Comparison of ENCODE assay signal across 9 cellular contexts in the genomic region with DNA sequence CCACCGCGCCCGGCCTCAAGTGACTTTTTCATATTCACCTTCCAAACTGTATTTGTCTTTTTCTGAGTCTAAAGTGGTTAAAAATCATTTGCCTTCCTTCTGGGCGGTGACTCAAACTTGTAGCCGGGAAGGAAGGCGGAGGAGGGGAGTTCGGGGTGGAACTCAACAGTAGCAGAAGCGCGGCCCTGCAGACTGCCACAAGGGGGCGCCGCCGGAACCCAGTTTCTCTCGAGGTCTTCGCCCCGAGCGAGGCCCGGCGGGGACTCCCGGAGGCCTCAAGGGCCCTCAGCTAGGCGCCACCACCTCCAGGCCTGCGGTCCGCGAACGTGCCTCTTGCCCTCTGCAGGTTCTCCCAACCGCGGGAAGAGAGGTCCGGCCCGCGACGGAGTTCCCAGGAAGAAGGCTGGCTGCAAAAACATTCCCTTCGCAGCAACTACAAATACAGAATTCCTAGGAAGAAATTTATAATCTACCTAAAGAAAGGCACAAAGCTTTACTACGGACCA. TPM values are rescaled to one million over a fixed set of nuclear protein-coding genes. Genes with fewer than 3 reads are reported as not detected.
DNase-seq lines count a peak whose midpoint lies in the region; ATAC-seq, FAIRE-seq and TF ChIP-seq lines count a peak whose summit lies in the region.
"Had no signal": no experiment of that assay in that cellular context is flagged by ENCODE, and none has a peak within 500 bp of the region (broad histone marks: within the 10 kb centered on the region; RNA-seq: fewer than 3 reads in every experiment).

No MANE protein-coding gene starts in this region.

- no peak overlapping the region for H2BK15ac ChIP-seq in H9 (ENCODE audit: low read depth, low read length)

- no peaks in the 10 kb centered on the region for H3K23me2 ChIP-seq in H9 (ENCODE audit: insufficient read length, low read depth, low read length, poor library complexity, severe bottlenecking)

- no peak overlapping the region for H3K4me3 ChIP-seq in GM12865 (ENCODE audit: low read depth, low read length)
- H3K4me3 ChIP-seq in WERI-Rb-1 (ENCODE audit: low read depth, low read length): no peak overlapping the region
- H3K4me3 ChIP-seq in keratinocyte (ENCODE audit: control insufficient read depth in 2 of 3, extremely low read depth in 1 of 3, insufficient read depth in 2 of 3, low read depth in 1 of 3, low read length in 3 of 3): no peak overlapping the region
- H3K4me3 ChIP-seq: skin epidermis had no signal

- no peak overlapping the region for H2BK120ac ChIP-seq in H9 (ENCODE audit: low read depth, low read length, poor library complexity, severe bottlenecking)

- dilution Hi-C loops in keratinocyte (cut with MboI; ENCODE audit: extremely low pct_ligation_motif_present, low sequenced_read_pairs): no loop called here

- no peak overlapping the region for H3K14ac ChIP-seq in H9 (ENCODE audit: insufficient read depth, low read length)

- POLR2A ChIA-PET in MCF 10A (lab: Yijun Ruan, JAX): no interaction called here

- H4K20me1 ChIP-seq in H9 (ENCODE audit: control insufficient read depth, insufficient read depth, insufficient read length) (no peaks in the 10 kb centered on the region), keratinocyte (ENCODE audit: control insufficient read depth, extremely low read depth, insufficient read depth, low read length) (no peaks in the 10 kb centered on the region)

- no peak overlapping the region for H2AK5ac ChIP-seq in H9 (ENCODE audit: insufficient read length, low read length)

- H3K79me2 ChIP-seq in H9 (ENCODE audit: insufficient read depth, low read length) (no peaks in the 10 kb centered on the region), keratinocyte (ENCODE audit: control insufficient read depth, insufficient read depth, low read length) (no peaks in the 10 kb centered on the region)

- H3K4me2 ChIP-seq in H9 (ENCODE audit: insufficient read depth, insufficient read length, low read length) (no peak overlapping the region), keratinocyte (ENCODE audit: control insufficient read depth, extremely low read depth, insufficient read depth, low read depth, low read length) (peak overlapping the region; percentile 35)

- H3K9me3 ChIP-seq in H9 (ENCODE audit: control insufficient read depth, low read depth, low read length) (no peaks in the 10 kb centered on the region), WERI-Rb-1 (ENCODE audit: severe bottlenecking) (peaks cover 6% of the 10 kb centered on the region), keratinocyte (ENCODE audit: control insufficient read depth, low read depth, low read length) (no peaks in the 10 kb centered on the region)

- H3K36me3 ChIP-seq in WERI-Rb-1: no peaks in the 10 kb centered on the region
- H3K36me3 ChIP-seq in keratinocyte (ENCODE audit: control insufficient read depth in 2 of 2, extremely low read depth in 1 of 2, insufficient read depth in 2 of 2, low read length in 2 of 2): no peaks in the 10 kb centered on the region

- no peak for FAIRE-seq in keratinocyte (lab: Jason Lieb, UNC)

- WGBS in H9 (ENCODE audit: extremely low coverage, insufficient read length, low lambda C conversion rate): no CpG with 5 or more reads among the region's 32 CpGs

- CTCF ChIA-PET in MCF 10A (lab: Yijun Ruan, JAX): interaction anchor here (0.6 to 1.3 kb wide), 6 partner anchors 13 to 210 kb away, joined by 3 to 7 read pairs (median 4); a partner anchor contains a TSS

- no peaks in the 10 kb centered on the region for H3K79me1 ChIP-seq in H9 (ENCODE audit: insufficient read depth, low read depth, low read length, poor library complexity, severe bottlenecking)

- H3K27me3 ChIP-seq in H9 (ENCODE audit: insufficient read depth, low read length) (no peaks in the 10 kb centered on the region), WERI-Rb-1 (ENCODE audit: insufficient read depth, low read depth, severe bottlenecking) (no peaks in the 10 kb centered on the region), keratinocyte (ENCODE audit: control insufficient read depth, extremely low read depth, insufficient read depth, low read length) (peaks cover 6% of the 10 kb centered on the region)

- no peak overlapping the region for H3K56ac ChIP-seq in H9 (ENCODE audit: insufficient read length, low read depth, low read length)

- H2BK5ac ChIP-seq in H9 (ENCODE audit: insufficient read length, low read length): no peak overlapping the region

- H3T11ph ChIP-seq in H9 (ENCODE audit: low read length): no peak overlapping the region

- peak; percentile 91 for DNase-seq in GM12865 (ENCODE audit: low read depth)
- peak; percentile 96 for DNase-seq in H9
- DNase-seq in NAMALWA (ENCODE audit: low spot score): peak; percentile 81
- DNase-seq in WERI-Rb-1: peak; percentile 94
- peak; percentile 78 for DNase-seq in MCF 10A (ENCODE audit: unreplicated experiment)
- DNase-seq in keratinocyte (ENCODE audit: low read depth, low spot score): peak; percentile 13
- peak; percentile 86 to 92 for DNase-seq in stimulated activated CD4-positive, alpha-beta T cell treated with anti-CD3 and anti-CD28 coated beads, Interleukin-15, amount 100 ng/mL, for 48 hours (ENCODE audit: low read depth in 2 of 2)

- no peak overlapping the region for H3K4me3 Mint-ChIP-seq in H9
- no peak overlapping the region for H3K4me3 Mint-ChIP-seq in MCF 10A (ENCODE audit: unreplicated experiment)

- H3K27me3 Mint-ChIP-seq in H9 (ENCODE audit: low read depth) (peaks cover 33% of the 10 kb centered on the region), MCF 10A (ENCODE audit: insufficient read depth, unreplicated experiment) (peaks cover 32% of the 10 kb centered on the region)

- H3K27ac ChIP-seq in H9 (ENCODE audit: insufficient read length, low read depth, low read length): no peak overlapping the region
- H3K27ac ChIP-seq in WERI-Rb-1: 0 out of 2 replicates have a peak overlapping the region, but pooled peaks have one; percentile 29
- H3K27ac ChIP-seq in keratinocyte (ENCODE audit: control insufficient read depth, insufficient read depth, low read length): no peak overlapping the region
- H3K27ac ChIP-seq: skin epidermis had no signal

- no peak overlapping the region for H4K91ac ChIP-seq in H9 (ENCODE audit: insufficient read length, low read depth, low read length)

- H3K9ac ChIP-seq in H9 (ENCODE audit: extremely low read depth, insufficient read length, low read length) (no peak overlapping the region), keratinocyte (ENCODE audit: control insufficient read depth, extremely low read depth, insufficient read depth, low read length) (no peak overlapping the region)

- H3K4ac ChIP-seq in H9 (ENCODE audit: low read depth, low read length): no peak overlapping the region

- no peak overlapping the region for H4K5ac ChIP-seq in H9 (ENCODE audit: insufficient read length, low read depth, low read length)

- no peak overlapping the region for H3K23ac ChIP-seq in H9 (ENCODE audit: insufficient read length, low read depth, low read length)

- peak; percentile 94 for TF ChIP-seq CTCF in GM12865 (IDR thresholded peaks at IDR 0.05; ENCODE audit: insufficient read depth, low read depth, low read length, missing control alignments)
- peak; percentile 99 for TF ChIP-seq CTCF in H9 (conservative IDR thresholded peaks at IDR 0.05)
- peak; percentile 88 for TF ChIP-seq CTCF in WERI-Rb-1 (IDR thresholded peaks at IDR 0.05; ENCODE audit: low read depth, low read length)
- TF ChIP-seq CTCF in MCF 10A (IDR thresholded peaks at IDR 0.05; ENCODE audit: unreplicated experiment): peak; percentile 65
- peak; percentile 62 to 96 (median 62) for TF ChIP-seq CTCF in keratinocyte (optimal IDR thresholded peaks at IDR 0.05 in 1 of 3, IDR thresholded peaks at IDR 0.05 in 1 of 3, conservative IDR thresholded peaks at IDR 0.05 in 1 of 3; ENCODE audit: extremely low read depth in 1 of 3, insufficient read depth in 2 of 3, low read length in 3 of 3)

- no peak overlapping the region for H4K8ac ChIP-seq in H9 (replicated peaks; ENCODE audit: insufficient read length, low read depth, low read length)

- no peak overlapping the region for H3K18ac ChIP-seq in H9 (ENCODE audit: insufficient read length, low read depth, low read length)

- H2BK12ac ChIP-seq in H9 (ENCODE audit: insufficient read length, low read depth, low read length): no peak overlapping the region

- H3K27ac Mint-ChIP-seq in H9 (no peak overlapping the region), MCF 10A (ENCODE audit: low read depth, unreplicated experiment) (no peak overlapping the region)

- no peak overlapping the region for H2AFZ ChIP-seq in H9 (ENCODE audit: low read length)
- no peak overlapping the region for H2AFZ ChIP-seq in keratinocyte (ENCODE audit: control insufficient read depth, low read length)

- H3K36me3 Mint-ChIP-seq in H9 (ENCODE audit: insufficient read depth in 1 of 3, low read depth in 3 of 3): peaks cover 0 to 5% (median 0%) of the 10 kb centered on the region in 3 experiments; a peak in 2 of 7 replicates
- H3K36me3 Mint-ChIP-seq in MCF 10A (ENCODE audit: insufficient read depth, unreplicated experiment): peaks cover 5% of the 10 kb centered on the region

- intact Hi-C loops in MCF 10A (cut with micrococcal nuclease): loop anchor here (1.0 kb wide), 1 partner anchor 139 kb away; no protein-coding TSS in a partner anchor

- ATAC-seq in HG03095 (IDR thresholded peaks at IDR 0.05; ENCODE audit: unreplicated experiment): no peak

- H3K9me1 ChIP-seq in keratinocyte (ENCODE audit: control insufficient read depth, extremely low read depth, insufficient read depth, low read length): no peaks in the 10 kb centered on the region

- H3K4me1 ChIP-seq in H9 (ENCODE audit: insufficient read depth, low read length) (no peaks in the 10 kb centered on the region; the same call in 1 of the 2 replicates), keratinocyte (ENCODE audit: control insufficient read depth, extremely low read depth, insufficient read depth, low read length) (no peaks in the 10 kb centered on the region)

- no peak overlapping the region for H2BK20ac ChIP-seq in H9 (ENCODE audit: low read depth, low read length, poor library complexity, severe bottlenecking)

- peaks cover 19 to 29% of the 10 kb centered on the region in 2 experiments for H3K4me1 Mint-ChIP-seq in H9
- H3K4me1 Mint-ChIP-seq in MCF 10A (ENCODE audit: insufficient read depth, unreplicated experiment): peaks cover 11% of the 10 kb centered on the region

- peaks cover 10% of the 10 kb centered on the region in 2 experiments for H3K9me3 Mint-ChIP-seq in H9
- H3K9me3 Mint-ChIP-seq in MCF 10A (ENCODE audit: unreplicated experiment): no peaks in the 10 kb centered on the region

- no TSS peak for BruUV-seq in MCF 10A (replicated peaks; lab: Mats Ljungman, UMichigan)

RNA-seq across cellular contexts. Expression of a gene that starts 16.8 kb away (rescaled TPM):
- total RNA-seq in H9 (2021) (297 and 302 TPM in 2 replicates), MCF 10A (2022) (20.4 and 21.9 TPM in 2 replicates)
- polyA plus RNA-seq in keratinocyte: 46.1 to 78.2 TPM (median 55.0 TPM) in 3 replicates
- polyA plus RNA-seq in keratinocyte (2011; ENCODE audit: low read depth): 0.76 TPM
- 45.0 and 59.6 TPM in 2 replicates for polyA plus RNA-seq in keratinocyte (2011; cell fraction: cytosol; rRNA removed)
- polyA plus RNA-seq in keratinocyte (2011; cell fraction: nucleus; rRNA removed): 48.8 and 62.6 TPM in 2 replicates
- polyA plus RNA-seq in keratinocyte (2012; ENCODE audit: low replicate concordance): 6.3 and 40.2 TPM in 2 replicates
- 70.4 to 144 TPM (median 97.2 TPM) in 3 replicates for polyA minus RNA-seq in keratinocyte
- 56.4 TPM for polyA minus RNA-seq in keratinocyte (2011; cell fraction: cytosol; rRNA and poly(A)+ RNA removed)
- 30.4 and 38.4 TPM in 2 replicates for polyA minus RNA-seq in keratinocyte (2011; cell fraction: nucleus; rRNA and poly(A)+ RNA removed)

Comparison
In these comparisons a context has a peak if more than half of its experiments do, and no peak if none do; other contexts are left out.
1. DNase-seq: peak in every context shown above with its lines; median percentile 96 in H9; 94 in WERI-Rb-1; 91 in GM12865; 89 in stimulated activated CD4-positive, alpha-beta T cell treated with anti-CD3 and anti-CD28 coated beads, Interleukin-15, amount 100 ng/mL, for 48 hours; 81 in NAMALWA; 78 in MCF 10A; 13 in keratinocyte.
2. RNA of a gene that starts 16.8 kb away (total RNA-seq): 297 to 302 TPM in H9; 20.4 to 21.9 TPM in MCF 10A; every median in the first group is over 10 times any median in the second.
3. Peak in every context shown above with its lines, with median percentiles within 50 percentile points of each other: CTCF ChIP-seq.